ENCODE assay signal across 24 cellular contexts in the genomic region with DNA sequence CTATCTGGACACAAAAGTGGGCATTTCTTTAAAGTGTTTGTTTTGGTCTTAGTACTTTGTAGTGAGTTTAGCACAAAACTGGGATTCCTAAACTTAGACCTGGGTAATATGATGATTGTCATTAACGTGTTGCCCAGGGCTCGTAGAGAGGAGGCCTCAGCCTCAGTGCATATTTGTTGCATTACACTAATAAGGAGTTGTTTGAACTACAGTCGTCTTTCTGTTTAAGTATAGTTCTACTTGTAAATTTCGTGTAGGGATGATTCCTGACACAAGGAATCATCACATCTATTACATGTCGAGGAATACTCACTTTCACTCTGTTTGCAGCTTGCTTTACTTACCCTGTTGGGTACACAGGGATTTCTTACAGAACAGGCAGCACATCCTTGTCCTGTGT.
A peak's percentile ranks its signal among the peaks of the same experiment; 100 is the strongest.
DNase-seq lines count a peak whose midpoint lies in the region; ATAC-seq and TF ChIP-seq lines count a peak whose summit lies in the region.
"Had no signal": no experiment of that assay in that cellular context is flagged by ENCODE, and none has a peak within 500 bp of the region (broad histone marks: within the 10 kb centered on the region; RNA-seq: fewer than 3 reads in every experiment).

No MANE protein-coding gene starts in this region.

- peaks cover 93% of the 10 kb centered on the region for H3K36me3 ChIP-seq in CD4-positive, CD25-positive, alpha-beta regulatory T cell (ENCODE audit: control insufficient read depth, insufficient read depth, low read length)
- H3K36me3 ChIP-seq in rectal smooth muscle tissue (ENCODE audit: control insufficient read depth, insufficient read depth, low read length): peaks cover 11% of the 10 kb centered on the region
- H3K36me3 ChIP-seq in effector memory CD4-positive, alpha-beta T cell (ENCODE audit: control insufficient read depth, insufficient read depth, low read length): peaks cover 74% of the 10 kb centered on the region

- no peak for TF ChIP-seq CTCF in fibroblast of villous mesenchyme (IDR thresholded peaks at IDR 0.05; ENCODE audit: insufficient read depth, low read depth, low read length)
- no peak for TF ChIP-seq CTCF in RWPE1 (conservative IDR thresholded peaks at IDR 0.05; ENCODE audit: low read depth)

- H3K9ac ChIP-seq in rectal smooth muscle tissue (ENCODE audit: low read length): no peak overlapping the region

- no peak for DNase-seq in CD4-positive, CD25-positive, alpha-beta regulatory T cell
- DNase-seq in fibroblast of villous mesenchyme (ENCODE audit: low read depth): peak; percentile 26
- no peak for DNase-seq in RWPE1 (ENCODE audit: low spot score)
- no peak for DNase-seq in activated T-helper 2 cell treated with anti-CD3 and anti-CD28 coated beads, Interferon-gamma antibody, Interleukin-2, Interleukin-4, amounts not matched to agents 10 μg/mL and 5 μg/mL and 100 μg/mL, durations not matched to agents 14 hours and 24 hours and 36 hours (ENCODE audit: low spot score)
- DNase-seq in effector memory CD4-positive, alpha-beta T cell: no peak
- DNase-seq: activated CD4-positive, alpha-beta T cell treated with anti-CD3 and anti-CD28 coated beads for 1 hour; activated naive CD4-positive, alpha-beta T cell treated with anti-CD3 and anti-CD28 coated beads for 36 hours; activated T-cell treated with anti-CD3 and anti-CD28 coated beads, Interleukin-2, amount 50 U/mL, for 48 hours; anterior cingulate cortex; Calu3; NCI-H1105 treated with DMSO at 0.1 percent for 48 hours; NCI-H2029; NCI-H2227 treated with DMSO at 0.1 percent for 48 hours; NCI-H69; stomach; T-helper 1 cell had no signal

- H3K27ac ChIP-seq in CD4-positive, CD25-positive, alpha-beta regulatory T cell (ENCODE audit: insufficient read depth, low read length, poor library complexity, severe bottlenecking): no peak overlapping the region
- H3K27ac ChIP-seq in rectal smooth muscle tissue (ENCODE audit: low read depth, low read length) (peak overlapping the region; percentile 6), RWPE1 (no peak overlapping the region)
- H3K27ac ChIP-seq in effector memory CD4-positive, alpha-beta T cell (ENCODE audit: insufficient read depth, low read length, poor library complexity, severe bottlenecking): no peak overlapping the region
- H3K27ac ChIP-seq: BLaER1 treated with 17β-estradiol and CSF1 and Interleukin-3, amounts not matched to agents 10 nM and 100 nM; SJSA1; stomach had no signal

- peaks cover 12 to 75% (median 62%) of the 10 kb centered on the region in 4 donors for H3K4me1 Mint-ChIP-seq in CD4-positive, CD25-positive, alpha-beta regulatory T cell
- H3K4me1 Mint-ChIP-seq in IgD-negative memory B cell: peaks cover 16 to 28% (median 27%) of the 10 kb centered on the region in 3 donors
- H3K4me1 Mint-ChIP-seq in activated T-helper 2 cell treated with anti-CD3 and anti-CD28 coated beads, Interferon-gamma antibody, Interleukin-2, Interleukin-4, amounts not matched to agents 10 μg/mL and 5 μg/mL and 100 μg/mL, durations not matched to agents 14 hours and 24 hours and 36 hours (ENCODE audit: low read depth): peaks cover 28% of the 10 kb centered on the region

- CTCF ChIA-PET in RWPE1 (lab: Yijun Ruan, JAX): interaction anchor here (0.6 kb wide), 1 partner anchor 89 kb away, joined by 3 read pairs; no protein-coding TSS in a partner anchor

- H3K9me3 Mint-ChIP-seq in CD4-positive, CD25-positive, alpha-beta regulatory T cell: no peaks in the 10 kb centered on the region
- H3K9me3 Mint-ChIP-seq in IgD-negative memory B cell: no peaks in the 10 kb centered on the region
- H3K9me3 Mint-ChIP-seq in activated T-helper 2 cell treated with anti-CD3 and anti-CD28 coated beads, Interferon-gamma antibody, Interleukin-2, Interleukin-4, amounts not matched to agents 10 μg/mL and 5 μg/mL and 100 μg/mL, durations not matched to agents 14 hours and 24 hours and 36 hours: no peaks in the 10 kb centered on the region
- H3K9me3 Mint-ChIP-seq: activated naive CD4-positive, alpha-beta T cell treated with anti-CD3 and anti-CD28 coated beads for 36 hours; type B pancreatic cell had no signal

- H3K4me3 ChIP-seq in CD4-positive, CD25-positive, alpha-beta regulatory T cell (ENCODE audit: low read depth, low read length): no peak overlapping the region
- H3K4me3 ChIP-seq in fibroblast of villous mesenchyme (ENCODE audit: low read depth, low read length) (no peak overlapping the region), rectal smooth muscle tissue (ENCODE audit: low read length) (no peak overlapping the region)
- H3K4me3 ChIP-seq in effector memory CD4-positive, alpha-beta T cell (ENCODE audit: insufficient read depth, low read depth, low read length, poor library complexity, severe bottlenecking): no peak overlapping the region
- H3K4me3 ChIP-seq: BLaER1 treated with 17β-estradiol and CSF1 and Interleukin-3, amounts not matched to agents 10 nM and 100 nM; HAP-1; SJSA1; stomach had no signal

- H3K27me3 Mint-ChIP-seq in CD4-positive, CD25-positive, alpha-beta regulatory T cell: no peaks in the 10 kb centered on the region
- no peaks in the 10 kb centered on the region for H3K27me3 Mint-ChIP-seq in IgD-negative memory B cell
- H3K27me3 Mint-ChIP-seq in activated T-helper 2 cell treated with anti-CD3 and anti-CD28 coated beads, Interferon-gamma antibody, Interleukin-2, Interleukin-4, amounts not matched to agents 10 μg/mL and 5 μg/mL and 100 μg/mL, durations not matched to agents 14 hours and 24 hours and 36 hours (ENCODE audit: low read depth): no peaks in the 10 kb centered on the region
- H3K27me3 Mint-ChIP-seq: type B pancreatic cell had no signal

- ATAC-seq in CD4-positive, CD25-positive, alpha-beta regulatory T cell (ENCODE audit: low read depth in 2 of 2): no peak
- no peak for ATAC-seq in HG03520 (IDR thresholded peaks at IDR 0.05; ENCODE audit: unreplicated experiment)
- ATAC-seq: left lobe of liver had no signal

- no peaks in the 10 kb centered on the region for H3K9me3 ChIP-seq in CD4-positive, CD25-positive, alpha-beta regulatory T cell (ENCODE audit: control insufficient read depth in 2 of 2, low read length in 2 of 2)
- no peaks in the 10 kb centered on the region for H3K9me3 ChIP-seq in effector memory CD4-positive, alpha-beta T cell (ENCODE audit: control insufficient read depth, low read length)
- H3K9me3 ChIP-seq: BLaER1 treated with 17β-estradiol and CSF1 and Interleukin-3, amounts not matched to agents 10 nM and 100 nM; HAP-1; SJSA1; stomach had no signal

- POLR2A ChIA-PET in RWPE1 (lab: Yijun Ruan, JAX; ENCODE audit: low non-redundant PET): no interaction called here

- intact Hi-C loops in activated T-helper 2 cell treated with anti-CD3 and anti-CD28 coated beads, Interferon-gamma antibody, Interleukin-2, Interleukin-4, amounts not matched to agents 10 μg/mL and 5 μg/mL and 100 μg/mL, durations not matched to agents 14 hours and 24 hours and 36 hours (cut with micrococcal nuclease): no loop called here

- peaks cover 62% of the 10 kb centered on the region for H3K36me3 Mint-ChIP-seq in CD4-positive, CD25-positive, alpha-beta regulatory T cell
- peaks cover 5% of the 10 kb centered on the region for H3K36me3 Mint-ChIP-seq in IgD-negative memory B cell
- H3K36me3 Mint-ChIP-seq in activated T-helper 2 cell treated with anti-CD3 and anti-CD28 coated beads, Interferon-gamma antibody, Interleukin-2, Interleukin-4, amounts not matched to agents 10 μg/mL and 5 μg/mL and 100 μg/mL, durations not matched to agents 14 hours and 24 hours and 36 hours (ENCODE audit: low read depth): peaks cover 83% of the 10 kb centered on the region

- H3K4me3 Mint-ChIP-seq in CD4-positive, CD25-positive, alpha-beta regulatory T cell: no peak overlapping the region
- H3K4me3 Mint-ChIP-seq in IgD-negative memory B cell: no peak overlapping the region
- no peak overlapping the region for H3K4me3 Mint-ChIP-seq in activated T-helper 2 cell treated with anti-CD3 and anti-CD28 coated beads, Interferon-gamma antibody, Interleukin-2, Interleukin-4, amounts not matched to agents 10 μg/mL and 5 μg/mL and 100 μg/mL, durations not matched to agents 14 hours and 24 hours and 36 hours (ENCODE audit: low read depth)
- H3K4me3 Mint-ChIP-seq: activated naive CD4-positive, alpha-beta T cell treated with anti-CD3 and anti-CD28 coated beads for 36 hours; type B pancreatic cell had no signal

- H3K27ac Mint-ChIP-seq in CD4-positive, CD25-positive, alpha-beta regulatory T cell: peak overlapping the region in 2 of 3 donors; percentile 1 to 71
- peak overlapping the region in 2 of 3 donors; percentile 44 to 53 for H3K27ac Mint-ChIP-seq in IgD-negative memory B cell
- no peak overlapping the region for H3K27ac Mint-ChIP-seq in activated T-helper 2 cell treated with anti-CD3 and anti-CD28 coated beads, Interferon-gamma antibody, Interleukin-2, Interleukin-4, amounts not matched to agents 10 μg/mL and 5 μg/mL and 100 μg/mL, durations not matched to agents 14 hours and 24 hours and 36 hours
- H3K27ac Mint-ChIP-seq: activated naive CD4-positive, alpha-beta T cell treated with anti-CD3 and anti-CD28 coated beads for 36 hours; type B pancreatic cell had no signal

- peaks cover 5% of the 10 kb centered on the region for H3K4me1 ChIP-seq in CD4-positive, CD25-positive, alpha-beta regulatory T cell (ENCODE audit: control insufficient read depth, insufficient read depth, low read length, poor library complexity, severe bottlenecking)
- peaks cover 17% of the 10 kb centered on the region for H3K4me1 ChIP-seq in rectal smooth muscle tissue (ENCODE audit: control insufficient read depth, insufficient read depth, low read length)
- H3K4me1 ChIP-seq in effector memory CD4-positive, alpha-beta T cell (ENCODE audit: control insufficient read depth, insufficient read depth, low read length, poor library complexity, severe bottlenecking): no peaks in the 10 kb centered on the region

- no peaks in the 10 kb centered on the region for H3K27me3 ChIP-seq in CD4-positive, CD25-positive, alpha-beta regulatory T cell (ENCODE audit: control insufficient read depth, insufficient read depth, low read length)
- H3K27me3 ChIP-seq in rectal smooth muscle tissue (ENCODE audit: control insufficient read depth, insufficient read depth, low read length): no peaks in the 10 kb centered on the region
- no peaks in the 10 kb centered on the region for H3K27me3 ChIP-seq in effector memory CD4-positive, alpha-beta T cell (replicated peaks; ENCODE audit: control insufficient read depth, insufficient read depth, low read length, poor library complexity, severe bottlenecking)
- H3K27me3 ChIP-seq: BLaER1 treated with 17β-estradiol and CSF1 and Interleukin-3, amounts not matched to agents 10 nM and 100 nM; SJSA1; stomach had no signal
